In the genomic region with DNA sequence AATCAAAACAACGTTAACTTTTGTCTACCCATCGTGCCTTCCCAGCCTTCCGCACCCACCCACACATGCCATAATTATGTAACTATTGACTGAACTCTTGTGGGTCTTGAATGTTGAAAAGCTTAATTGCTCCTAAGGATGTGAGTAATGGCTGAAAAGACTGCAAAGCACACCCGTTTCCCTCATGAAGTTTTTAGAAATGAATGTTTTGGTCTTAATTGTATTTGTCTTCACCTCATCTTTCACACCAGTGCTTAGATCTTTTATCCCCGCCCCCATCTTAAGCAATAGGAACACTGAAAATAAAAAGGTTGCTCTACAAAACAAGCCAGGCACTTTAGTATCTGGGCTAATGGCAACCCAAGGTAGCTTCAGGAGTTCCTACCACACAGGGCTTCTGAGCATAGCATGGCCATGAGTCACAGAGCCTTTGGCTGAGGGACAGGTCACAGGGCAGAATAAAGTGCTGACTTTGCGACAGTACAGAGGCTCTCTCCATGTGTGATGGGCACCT, we compare ENCODE assay signal across 11 cellular contexts.
DNase-seq lines count a peak whose midpoint lies in the region; ATAC-seq, FAIRE-seq and TF ChIP-seq lines count a peak whose summit lies in the region.
"Had no signal": no experiment of that assay in that cellular context is flagged by ENCODE, and none has a peak within 500 bp of the region (broad histone marks: within the 10 kb centered on the region; RNA-seq: fewer than 3 reads in every experiment).

No MANE protein-coding gene starts in this region.

- H3K4me3 ChIP-seq in choroid plexus epithelial cell (ENCODE audit: low read depth, low read length) (no peak overlapping the region), kidney (ENCODE audit: low read length in 2 of 2) (no peak overlapping the region)

- no peaks in the 10 kb centered on the region for H3K9me3 ChIP-seq in kidney (ENCODE audit: control insufficient read depth in 1 of 2, low read length in 2 of 2)

- no peaks in the 10 kb centered on the region for H3K36me3 ChIP-seq in kidney (ENCODE audit: control insufficient read depth in 1 of 2, insufficient read depth in 2 of 2, low read length in 2 of 2)

- ATAC-seq in HG03520 (IDR thresholded peaks at IDR 0.05; ENCODE audit: unreplicated experiment) (no peak), HG03469 (IDR thresholded peaks at IDR 0.05; ENCODE audit: unreplicated experiment) (no peak)

- no peak overlapping the region for H3K9ac ChIP-seq in kidney (ENCODE audit: low read length in 2 of 2)

- FAIRE-seq in kidney (lab: Jason Lieb, UNC): no peak

- TF ChIP-seq CTCF in choroid plexus epithelial cell (conservative IDR thresholded peaks at IDR 0.05; ENCODE audit: low read depth, low read length): no peak
- TF ChIP-seq CTCF in kidney (IDR thresholded peaks at IDR 0.05; ENCODE audit: borderline replicate concordance, extremely low read depth, insufficient read depth): no peak

- DNase-seq in EL: peak; percentile 88
- DNase-seq in M059J (ENCODE audit: low read depth): peak; percentile 91
- peak; percentile 52 for DNase-seq in choroid plexus epithelial cell (ENCODE audit: low read depth)
- peak; percentile 37 for DNase-seq in myocyte (ENCODE audit: low read depth)
- no peak for DNase-seq in kidney
- no peak for DNase-seq in medulla oblongata (ENCODE audit: extremely low spot score)
- DNase-seq: activated naive CD8-positive, alpha-beta T cell treated with anti-CD3 and anti-CD28 coated beads, Interleukin-2, amount 10 ng/mL, durations not matched to agents 7 days and 5 days; NCI-H446; stimulated activated CD4-positive, alpha-beta T cell treated with anti-CD3 and anti-CD28 coated beads, Interleukin-4, amount 100 ng/mL, for 24 hours had no signal

- H3K27ac ChIP-seq in kidney (ENCODE audit: low read depth in 2 of 2, low read length in 2 of 2): no peak overlapping the region

- intact Hi-C loops in kidney (cut with DNase I): no loop called here

- peaks cover 0 to 4% of the 10 kb centered on the region in 2 donors for H3K4me1 ChIP-seq in kidney (ENCODE audit: control insufficient read depth in 1 of 2, insufficient read depth in 1 of 2, low read depth in 1 of 2, low read length in 2 of 2)

Comparison
In these comparisons a context has a peak if more than half of its experiments do, and no peak if none do; other contexts are left out.
1. DNase-seq: peak in EL (single experiment), M059J (single experiment), choroid plexus epithelial cell (single experiment) and myocyte (single experiment); none in kidney (single experiment) and medulla oblongata (single experiment).